In the genomic region with DNA sequence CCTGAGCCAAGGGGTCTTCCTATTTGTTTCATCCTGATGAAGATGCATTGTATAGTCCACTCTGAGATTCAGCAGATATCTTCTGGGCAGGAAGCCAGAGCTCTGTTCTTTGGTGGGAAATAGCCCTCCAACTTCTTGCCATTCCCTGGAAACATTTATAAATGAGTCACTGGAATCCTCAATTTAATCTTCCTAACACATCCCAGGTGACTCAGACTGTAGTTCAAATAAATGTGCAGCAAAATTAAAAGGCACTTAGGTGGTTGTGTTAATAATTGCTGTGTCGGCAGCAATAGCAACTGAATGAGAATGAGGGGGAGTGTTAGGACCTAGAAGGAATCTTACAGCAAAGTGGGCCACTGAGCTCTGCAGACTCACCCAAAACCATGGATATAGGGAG, we compare ENCODE assay signal across 22 cellular contexts.
DNase-seq lines count a peak whose midpoint lies in the region; ATAC-seq and TF ChIP-seq lines count a peak whose summit lies in the region.
"Had no signal": no experiment of that assay in that cellular context is flagged by ENCODE, and none has a peak within 500 bp of the region (broad histone marks: within the 10 kb centered on the region; RNA-seq: fewer than 3 reads in every experiment).

No MANE protein-coding gene starts in this region.

- no peaks in the 10 kb centered on the region for H3F3A ChIP-seq in SK-N-SH (replicated peaks; ENCODE audit: insufficient read depth)

- DNase-seq in SK-N-SH (no peak), RWPE1 (ENCODE audit: low spot score) (peak; percentile 30), fibroblast of peridontal ligament (ENCODE audit: extremely low read depth) (peak; percentile 29), skeletal muscle cell (ENCODE audit: low read depth) (peak; percentile 36)
- no peak for DNase-seq in activated naive CD4-positive, alpha-beta T cell treated with anti-CD3 and anti-CD28 coated beads, Interleukin-2, amount 50 U/mL, for 16 hours
- DNase-seq in stimulated activated CD4-positive, alpha-beta T cell treated with anti-CD3 and anti-CD28 coated beads, Interleukin-2, amount 100 ng/mL, for 24 hours, result no peak
- DNase-seq: activated CD4-positive, alpha-beta memory T cell treated with anti-CD3 and anti-CD28 coated beads, Interleukin-2, amount 10 ng/mL, durations not matched to agents 7 days and 5 days; activated CD4-positive, CD25-positive, alpha-beta regulatory T cell; activated gamma-delta T cell treated with Interleukin-2 at 50 U/mL for 16 hours; amniotic stem cell; Calu3; GDM1; KBM-7; NCI-H2029; NCI-H446 treated with DMSO at 0.1 percent for 48 hours; retina; T-helper 9 cell had no signal

- H3K9ac ChIP-seq in SK-N-SH, result no peak overlapping the region
- H3K9ac ChIP-seq: neural progenitor cell had no signal

- H3K4me2 ChIP-seq in SK-N-SH, result no peak overlapping the region
- H3K4me2 ChIP-seq: neural progenitor cell had no signal

- peaks cover 0 to 24% of the 10 kb centered on the region in 2 experiments; a peak in 2 of 4 replicates for H3K4me1 ChIP-seq in SK-N-SH (ENCODE audit: control insufficient read depth in 1 of 2, insufficient read depth in 2 of 2, low read depth in 1 of 2, low read length in 1 of 2)

- H3K27ac ChIP-seq in SK-N-SH (ENCODE audit: low read depth in 2 of 2, low read length in 1 of 2) (no peak overlapping the region), RWPE1 (no peak overlapping the region)
- H3K27ac ChIP-seq: neural progenitor cell, SK-N-MC had no signal

- no peaks in the 10 kb centered on the region for H3K9me2 ChIP-seq in SK-N-SH

- H3K4me3 ChIP-seq in SK-N-SH (ENCODE audit: low read depth in 2 of 2, low read length in 1 of 2) (no peak overlapping the region), skeletal muscle cell (ENCODE audit: low read depth, low read length) (no peak overlapping the region)
- H3K4me3 ChIP-seq: neural progenitor cell, SK-N-MC had no signal

- no peaks in the 10 kb centered on the region for H3K36me3 ChIP-seq in SK-N-SH (replicated peaks in 1 of 2; ENCODE audit: control insufficient read depth in 1 of 2, insufficient read depth in 2 of 2, low read length in 1 of 2)
- H3K36me3 ChIP-seq: neural progenitor cell had no signal

- H3K27me3 ChIP-seq in SK-N-SH (ENCODE audit: insufficient read depth), result no peaks in the 10 kb centered on the region
- H3K27me3 ChIP-seq: neural progenitor cell had no signal

- H2AFZ ChIP-seq in SK-N-SH (ENCODE audit: low read depth), result no peak overlapping the region
- H2AFZ ChIP-seq: neural progenitor cell had no signal

- H4K20me1 ChIP-seq in SK-N-SH (ENCODE audit: insufficient read depth), result no peaks in the 10 kb centered on the region

- POLR2A ChIA-PET in SK-N-SH (lab: Yijun Ruan, JAX) (no interaction called here), RWPE1 (lab: Yijun Ruan, JAX; ENCODE audit: low non-redundant PET) (no interaction called here)

- TF ChIP-seq CTCF in SK-N-SH (IDR thresholded peaks at IDR 0.05) (no peak), RWPE1 (conservative IDR thresholded peaks at IDR 0.05; ENCODE audit: low read depth) (no peak)

- no peaks in the 10 kb centered on the region for H3K79me2 ChIP-seq in SK-N-SH (ENCODE audit: insufficient read depth)

- H3K9me3 ChIP-seq in SK-N-SH, result no peaks in the 10 kb centered on the region

- ATAC-seq in SK-N-SH treated with all-trans-retinoic acid at 6 μM for 48 hours (no peak), GM21825 (IDR thresholded peaks at IDR 0.05; ENCODE audit: unreplicated experiment) (no peak)
- ATAC-seq: esophagus mucosa had no signal

- TF ChIP-seq RAD21 in SK-N-SH (IDR thresholded peaks at IDR 0.05; ENCODE audit: low read length), result no peak

- CTCF ChIA-PET in SK-N-SH (lab: Yijun Ruan, JAX) (interaction anchor here (1.1 to 1.4 kb wide), 2 partner anchors 10 to 11 kb away, joined by 3 to 6 read pairs; no protein-coding TSS in a partner anchor), RWPE1 (lab: Yijun Ruan, JAX) (no interaction called here)

- WGBS in SK-N-SH (ENCODE audit: low lambda C conversion rate), result 8% methylated on average over 1 of the region's 1 CpG

- TF ChIP-seq EP300 in SK-N-SH (IDR thresholded peaks at IDR 0.05; ENCODE audit: borderline replicate concordance in 1 of 2, low read depth in 1 of 2, low read length in 1 of 2), result no peak

TF ChIP-seq in SK-N-SH treated with all-trans-retinoic acid at 6 μM for 48 hours, 23 proteins besides CTCF, POLR2A, EP300 and RAD21 (continues in another document):
- TF ChIP-seq, protein P1, sequence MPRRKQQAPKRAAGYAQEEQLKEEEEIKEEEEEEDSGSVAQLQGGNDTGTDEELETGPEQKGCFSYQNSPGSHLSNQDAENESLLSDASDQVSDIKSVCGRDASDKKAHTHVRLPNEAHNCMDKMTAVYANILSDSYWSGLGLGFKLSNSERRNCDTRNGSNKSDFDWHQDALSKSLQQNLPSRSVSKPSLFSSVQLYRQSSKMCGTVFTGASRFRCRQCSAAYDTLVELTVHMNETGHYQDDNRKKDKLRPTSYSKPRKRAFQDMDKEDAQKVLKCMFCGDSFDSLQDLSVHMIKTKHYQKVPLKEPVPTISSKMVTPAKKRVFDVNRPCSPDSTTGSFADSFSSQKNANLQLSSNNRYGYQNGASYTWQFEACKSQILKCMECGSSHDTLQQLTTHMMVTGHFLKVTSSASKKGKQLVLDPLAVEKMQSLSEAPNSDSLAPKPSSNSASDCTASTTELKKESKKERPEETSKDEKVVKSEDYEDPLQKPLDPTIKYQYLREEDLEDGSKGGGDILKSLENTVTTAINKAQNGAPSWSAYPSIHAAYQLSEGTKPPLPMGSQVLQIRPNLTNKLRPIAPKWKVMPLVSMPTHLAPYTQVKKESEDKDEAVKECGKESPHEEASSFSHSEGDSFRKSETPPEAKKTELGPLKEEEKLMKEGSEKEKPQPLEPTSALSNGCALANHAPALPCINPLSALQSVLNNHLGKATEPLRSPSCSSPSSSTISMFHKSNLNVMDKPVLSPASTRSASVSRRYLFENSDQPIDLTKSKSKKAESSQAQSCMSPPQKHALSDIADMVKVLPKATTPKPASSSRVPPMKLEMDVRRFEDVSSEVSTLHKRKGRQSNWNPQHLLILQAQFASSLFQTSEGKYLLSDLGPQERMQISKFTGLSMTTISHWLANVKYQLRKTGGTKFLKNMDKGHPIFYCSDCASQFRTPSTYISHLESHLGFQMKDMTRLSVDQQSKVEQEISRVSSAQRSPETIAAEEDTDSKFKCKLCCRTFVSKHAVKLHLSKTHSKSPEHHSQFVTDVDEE (CRISPR knock-in tag; IDR thresholded peaks at IDR 0.05), result no peak
- no peak for TF ChIP-seq ESRRG (CRISPR knock-in tag; IDR thresholded peaks at IDR 0.05)
- TF ChIP-seq ARNTL (CRISPR knock-in tag; IDR thresholded peaks at IDR 0.05; ENCODE audit: borderline replicate concordance, low read depth), result no peak
- TF ChIP-seq, protein P2, sequence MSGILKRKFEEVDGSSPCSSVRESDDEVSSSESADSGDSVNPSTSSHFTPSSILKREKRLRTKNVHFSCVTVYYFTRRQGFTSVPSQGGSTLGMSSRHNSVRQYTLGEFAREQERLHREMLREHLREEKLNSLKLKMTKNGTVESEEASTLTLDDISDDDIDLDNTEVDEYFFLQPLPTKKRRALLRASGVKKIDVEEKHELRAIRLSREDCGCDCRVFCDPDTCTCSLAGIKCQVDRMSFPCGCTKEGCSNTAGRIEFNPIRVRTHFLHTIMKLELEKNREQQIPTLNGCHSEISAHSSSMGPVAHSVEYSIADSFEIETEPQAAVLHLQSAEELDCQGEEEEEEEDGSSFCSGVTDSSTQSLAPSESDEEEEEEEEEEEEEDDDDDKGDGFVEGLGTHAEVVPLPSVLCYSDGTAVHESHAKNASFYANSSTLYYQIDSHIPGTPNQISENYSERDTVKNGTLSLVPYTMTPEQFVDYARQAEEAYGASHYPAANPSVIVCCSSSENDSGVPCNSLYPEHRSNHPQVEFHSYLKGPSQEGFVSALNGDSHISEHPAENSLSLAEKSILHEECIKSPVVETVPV (CRISPR knock-in tag; IDR thresholded peaks at IDR 0.05), result no peak
- no peak for TF ChIP-seq ZFP30 (CRISPR knock-in tag; IDR thresholded peaks at IDR 0.05)

TF ChIP-seq in SK-N-SH, 30 proteins besides CTCF, POLR2A, EP300 and RAD21 (continues in another document):
- no peak for TF ChIP-seq GABPA (IDR thresholded peaks at IDR 0.05; ENCODE audit: low read depth)
- no peak for TF ChIP-seq EZH2phosphoT487 (IDR thresholded peaks at IDR 0.05; ENCODE audit: borderline replicate concordance, low read depth)
- no peak for TF ChIP-seq POLR2AphosphoS5 (IDR thresholded peaks at IDR 0.05; ENCODE audit: low read depth, low read length)
- TF ChIP-seq, protein P3, sequence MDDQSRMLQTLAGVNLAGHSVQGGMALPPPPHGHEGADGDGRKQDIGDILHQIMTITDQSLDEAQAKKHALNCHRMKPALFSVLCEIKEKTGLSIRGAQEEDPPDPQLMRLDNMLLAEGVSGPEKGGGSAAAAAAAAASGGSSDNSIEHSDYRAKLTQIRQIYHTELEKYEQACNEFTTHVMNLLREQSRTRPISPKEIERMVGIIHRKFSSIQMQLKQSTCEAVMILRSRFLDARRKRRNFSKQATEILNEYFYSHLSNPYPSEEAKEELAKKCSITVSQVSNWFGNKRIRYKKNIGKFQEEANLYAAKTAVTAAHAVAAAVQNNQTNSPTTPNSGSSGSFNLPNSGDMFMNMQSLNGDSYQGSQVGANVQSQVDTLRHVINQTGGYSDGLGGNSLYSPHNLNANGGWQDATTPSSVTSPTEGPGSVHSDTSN (IDR thresholded peaks at IDR 0.05), result no peak
- TF ChIP-seq TAF1 (IDR thresholded peaks at IDR 0.05; ENCODE audit: borderline replicate concordance, low read depth, low read length), result no peak
- TF ChIP-seq, protein P4, sequence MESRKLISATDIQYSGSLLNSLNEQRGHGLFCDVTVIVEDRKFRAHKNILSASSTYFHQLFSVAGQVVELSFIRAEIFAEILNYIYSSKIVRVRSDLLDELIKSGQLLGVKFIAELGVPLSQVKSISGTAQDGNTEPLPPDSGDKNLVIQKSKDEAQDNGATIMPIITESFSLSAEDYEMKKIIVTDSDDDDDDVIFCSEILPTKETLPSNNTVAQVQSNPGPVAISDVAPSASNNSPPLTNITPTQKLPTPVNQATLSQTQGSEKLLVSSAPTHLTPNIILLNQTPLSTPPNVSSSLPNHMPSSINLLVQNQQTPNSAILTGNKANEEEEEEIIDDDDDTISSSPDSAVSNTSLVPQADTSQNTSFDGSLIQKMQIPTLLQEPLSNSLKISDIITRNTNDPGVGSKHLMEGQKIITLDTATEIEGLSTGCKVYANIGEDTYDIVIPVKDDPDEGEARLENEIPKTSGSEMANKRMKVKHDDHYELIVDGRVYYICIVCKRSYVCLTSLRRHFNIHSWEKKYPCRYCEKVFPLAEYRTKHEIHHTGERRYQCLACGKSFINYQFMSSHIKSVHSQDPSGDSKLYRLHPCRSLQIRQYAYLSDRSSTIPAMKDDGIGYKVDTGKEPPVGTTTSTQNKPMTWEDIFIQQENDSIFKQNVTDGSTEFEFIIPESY (IDR thresholded peaks at IDR 0.05; ENCODE audit: borderline replicate concordance, low read depth), result no peak
- TF ChIP-seq FOXM1 (IDR thresholded peaks at IDR 0.05; ENCODE audit: low read depth), result no peak
- TF ChIP-seq CHD2 (IDR thresholded peaks at IDR 0.05; ENCODE audit: low read length, partially characterized antibody), result no peak
- no peak for TF ChIP-seq ELF1 (IDR thresholded peaks at IDR 0.05)
- TF ChIP-seq JUND (IDR thresholded peaks at IDR 0.05), result no peak
- TF ChIP-seq NRF1 (IDR thresholded peaks at IDR 0.05; ENCODE audit: low read depth, low read length), result no peak

Comparison
In these comparisons a context has a peak if more than half of its experiments do, and no peak if none do; other contexts are left out.
1. DNase-seq: peak in RWPE1 (single experiment), fibroblast of peridontal ligament (single experiment) and skeletal muscle cell (single experiment); none in SK-N-SH (single experiment), activated naive CD4-positive, alpha-beta T cell treated with anti-CD3 and anti-CD28 coated beads, Interleukin-2, amount 50 U/mL, for 16 hours (single experiment) and stimulated activated CD4-positive, alpha-beta T cell treated with anti-CD3 and anti-CD28 coated beads, Interleukin-2, amount 100 ng/mL, for 24 hours (0 of 2).